In the genomic region with DNA sequence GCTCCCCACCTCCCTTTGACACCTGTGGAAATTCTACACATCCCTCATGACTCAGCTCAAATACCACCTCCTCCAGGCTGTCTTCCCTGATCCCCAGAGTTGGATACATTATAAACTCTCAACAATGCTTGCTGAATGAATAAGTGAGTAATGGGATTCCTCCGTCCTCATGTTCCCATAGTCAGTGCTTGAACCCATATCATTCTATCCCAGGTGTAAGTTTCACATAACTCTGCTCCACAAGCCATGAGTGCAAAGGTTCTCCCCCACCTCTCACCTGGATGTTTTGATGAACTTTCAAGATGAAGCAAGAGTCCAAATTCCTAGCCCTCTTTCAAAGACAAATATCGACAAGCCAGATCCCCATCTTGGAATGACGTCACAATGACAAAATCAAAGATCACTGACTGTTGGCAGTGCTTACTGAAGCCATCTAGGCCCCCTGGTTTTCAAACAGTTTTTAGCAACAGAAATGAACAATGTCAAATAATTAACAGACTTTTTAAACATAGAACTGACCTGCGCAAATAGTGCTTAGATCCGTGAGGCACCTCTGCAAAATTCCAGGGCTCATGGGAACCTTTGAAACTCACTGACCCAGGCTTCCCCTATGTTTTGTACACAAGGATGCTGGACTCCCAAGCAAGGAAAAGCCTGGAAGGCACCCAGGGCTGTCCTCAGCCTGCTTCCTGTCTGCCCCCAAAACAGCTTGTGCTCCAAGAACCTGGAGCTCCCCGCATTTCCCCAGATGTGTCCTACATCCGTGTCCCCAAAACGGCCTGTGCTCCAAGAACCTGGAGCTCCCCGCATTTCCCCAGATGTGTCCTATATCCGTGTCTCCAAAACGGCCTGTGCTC, we compare ENCODE assay signal across 1 cellular context.
TF ChIP-seq lines count a peak whose summit lies in the region.

No MANE protein-coding gene starts in this region.

TF ChIP-seq in HepG2, 621 proteins besides CTCF, POLR2A, EP300 and RAD21 (continued from another document and continues in another):
- TF ChIP-seq RXRB (CRISPR knock-in tag; IDR thresholded peaks at IDR 0.05; ENCODE audit: borderline replicate concordance): peak; percentile 90
- TF ChIP-seq MTA1 (CRISPR knock-in tag; IDR thresholded peaks at IDR 0.05; ENCODE audit: borderline replicate concordance): no peak
- TF ChIP-seq CBX2 (IDR thresholded peaks at IDR 0.05; ENCODE audit: low read depth, low read length): no peak
- no peak for TF ChIP-seq CBX2 (CRISPR knock-in tag; IDR thresholded peaks at IDR 0.05; ENCODE audit: low read depth)
- no peak for TF ChIP-seq ZNF619 (CRISPR knock-in tag; IDR thresholded peaks at IDR 0.05)
- TF ChIP-seq, protein P1, sequence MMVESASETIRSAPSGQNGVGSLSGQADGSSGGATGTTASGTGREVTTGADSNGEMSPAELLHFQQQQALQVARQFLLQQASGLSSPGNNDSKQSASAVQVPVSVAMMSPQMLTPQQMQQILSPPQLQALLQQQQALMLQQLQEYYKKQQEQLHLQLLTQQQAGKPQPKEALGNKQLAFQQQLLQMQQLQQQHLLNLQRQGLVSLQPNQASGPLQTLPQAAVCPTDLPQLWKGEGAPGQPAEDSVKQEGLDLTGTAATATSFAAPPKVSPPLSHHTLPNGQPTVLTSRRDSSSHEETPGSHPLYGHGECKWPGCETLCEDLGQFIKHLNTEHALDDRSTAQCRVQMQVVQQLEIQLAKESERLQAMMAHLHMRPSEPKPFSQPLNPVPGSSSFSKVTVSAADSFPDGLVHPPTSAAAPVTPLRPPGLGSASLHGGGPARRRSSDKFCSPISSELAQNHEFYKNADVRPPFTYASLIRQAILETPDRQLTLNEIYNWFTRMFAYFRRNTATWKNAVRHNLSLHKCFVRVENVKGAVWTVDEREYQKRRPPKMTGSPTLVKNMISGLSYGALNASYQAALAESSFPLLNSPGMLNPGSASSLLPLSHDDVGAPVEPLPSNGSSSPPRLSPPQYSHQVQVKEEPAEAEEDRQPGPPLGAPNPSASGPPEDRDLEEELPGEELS (CRISPR knock-in tag; IDR thresholded peaks at IDR 0.05): peak; percentile 94
- TF ChIP-seq, protein P2, sequence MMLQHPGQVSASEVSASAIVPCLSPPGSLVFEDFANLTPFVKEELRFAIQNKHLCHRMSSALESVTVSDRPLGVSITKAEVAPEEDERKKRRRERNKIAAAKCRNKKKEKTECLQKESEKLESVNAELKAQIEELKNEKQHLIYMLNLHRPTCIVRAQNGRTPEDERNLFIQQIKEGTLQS (CRISPR knock-in tag; IDR thresholded peaks at IDR 0.05): peak; percentile 74; the same call in 1 of the 2 replicates
- no peak for TF ChIP-seq FOXM1 (CRISPR knock-in tag; IDR thresholded peaks at IDR 0.05)
- TF ChIP-seq ZNF44 (CRISPR knock-in tag; IDR thresholded peaks at IDR 0.05): no peak
- no peak for TF ChIP-seq ZFP62 (CRISPR knock-in tag; IDR thresholded peaks at IDR 0.05)
- peak; percentile 55; the same call in 1 of the 2 replicates for TF ChIP-seq ZFP1 (CRISPR knock-in tag; IDR thresholded peaks at IDR 0.05)
- TF ChIP-seq TBP (CRISPR knock-in tag; IDR thresholded peaks at IDR 0.05): no peak
- no peak for TF ChIP-seq GABPB1 (CRISPR knock-in tag; IDR thresholded peaks at IDR 0.05)
- TF ChIP-seq MTA3 (CRISPR knock-in tag; IDR thresholded peaks at IDR 0.05): no peak
- no peak for TF ChIP-seq RBFOX2 (IDR thresholded peaks at IDR 0.05; ENCODE audit: low read depth, low read length)
- TF ChIP-seq ZNF564 (CRISPR knock-in tag; IDR thresholded peaks at IDR 0.05): peak; percentile 72
- TF ChIP-seq ZNF746 (CRISPR knock-in tag; IDR thresholded peaks at IDR 0.05): peak; percentile 70; the same call in 1 of the 2 replicates
- TF ChIP-seq TRIM24 (CRISPR knock-in tag; IDR thresholded peaks at IDR 0.05): no peak; the same call in 1 of the 2 replicates
- peak; percentile 98 for TF ChIP-seq ZBTB21 (CRISPR knock-in tag; IDR thresholded peaks at IDR 0.05)
- no peak for TF ChIP-seq THAP8 (CRISPR knock-in tag; IDR thresholded peaks at IDR 0.05; ENCODE audit: borderline replicate concordance)
- TF ChIP-seq, protein P3, sequence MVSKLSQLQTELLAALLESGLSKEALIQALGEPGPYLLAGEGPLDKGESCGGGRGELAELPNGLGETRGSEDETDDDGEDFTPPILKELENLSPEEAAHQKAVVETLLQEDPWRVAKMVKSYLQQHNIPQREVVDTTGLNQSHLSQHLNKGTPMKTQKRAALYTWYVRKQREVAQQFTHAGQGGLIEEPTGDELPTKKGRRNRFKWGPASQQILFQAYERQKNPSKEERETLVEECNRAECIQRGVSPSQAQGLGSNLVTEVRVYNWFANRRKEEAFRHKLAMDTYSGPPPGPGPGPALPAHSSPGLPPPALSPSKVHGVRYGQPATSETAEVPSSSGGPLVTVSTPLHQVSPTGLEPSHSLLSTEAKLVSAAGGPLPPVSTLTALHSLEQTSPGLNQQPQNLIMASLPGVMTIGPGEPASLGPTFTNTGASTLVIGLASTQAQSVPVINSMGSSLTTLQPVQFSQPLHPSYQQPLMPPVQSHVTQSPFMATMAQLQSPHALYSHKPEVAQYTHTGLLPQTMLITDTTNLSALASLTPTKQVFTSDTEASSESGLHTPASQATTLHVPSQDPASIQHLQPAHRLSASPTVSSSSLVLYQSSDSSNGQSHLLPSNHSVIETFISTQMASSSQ (IDR thresholded peaks at IDR 0.05; ENCODE audit: low read depth): peak; percentile 93
- TF ChIP-seq, protein P3 (CRISPR knock-in tag; IDR thresholded peaks at IDR 0.05; ENCODE audit: borderline replicate concordance): peak; percentile 89
- no peak for TF ChIP-seq ZNF329 (CRISPR knock-in tag; IDR thresholded peaks at IDR 0.05; ENCODE audit: low read depth)
- peak; percentile 52 for TF ChIP-seq YY1 (IDR thresholded peaks at IDR 0.05; ENCODE audit: insufficient read depth, insufficient replicate concordance, low read depth, low read length)
- no peak for TF ChIP-seq ZFYVE20 (CRISPR knock-in tag; IDR thresholded peaks at IDR 0.05; ENCODE audit: borderline replicate concordance, low read depth)
- TF ChIP-seq PHF8 (CRISPR knock-in tag; IDR thresholded peaks at IDR 0.05): no peak
- TF ChIP-seq ZNF776 (CRISPR knock-in tag; IDR thresholded peaks at IDR 0.05): no peak
- no peak for TF ChIP-seq SMAD9 (CRISPR knock-in tag; IDR thresholded peaks at IDR 0.05)
- peak; percentile 27; the same call in 1 of the 2 replicates for TF ChIP-seq MED13 (CRISPR knock-in tag; IDR thresholded peaks at IDR 0.05)
- TF ChIP-seq DBP (CRISPR knock-in tag; IDR thresholded peaks at IDR 0.05; ENCODE audit: not compliant biosample characterization): no peak
- TF ChIP-seq, protein P4, sequence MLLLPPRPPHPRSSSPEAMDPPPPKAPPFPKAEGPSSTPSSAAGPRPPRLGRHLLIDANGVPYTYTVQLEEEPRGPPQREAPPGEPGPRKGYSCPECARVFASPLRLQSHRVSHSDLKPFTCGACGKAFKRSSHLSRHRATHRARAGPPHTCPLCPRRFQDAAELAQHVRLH (CRISPR knock-in tag; IDR thresholded peaks at IDR 0.05; ENCODE audit: borderline replicate concordance, low read depth): no peak
- TF ChIP-seq ZSCAN12 (CRISPR knock-in tag; IDR thresholded peaks at IDR 0.05): no peak
- TF ChIP-seq NCOR1 (IDR thresholded peaks at IDR 0.05; ENCODE audit: borderline replicate concordance, low read length): peak; percentile 100
- no peak for TF ChIP-seq BRD4 (CRISPR knock-in tag; IDR thresholded peaks at IDR 0.05)
- TF ChIP-seq PHF5A (CRISPR knock-in tag; IDR thresholded peaks at IDR 0.05; ENCODE audit: low read depth, unreplicated experiment): no peak
- peak; percentile 90 for TF ChIP-seq AHDC1 (CRISPR knock-in tag; IDR thresholded peaks at IDR 0.05; ENCODE audit: borderline replicate concordance)
- TF ChIP-seq, protein P5, sequence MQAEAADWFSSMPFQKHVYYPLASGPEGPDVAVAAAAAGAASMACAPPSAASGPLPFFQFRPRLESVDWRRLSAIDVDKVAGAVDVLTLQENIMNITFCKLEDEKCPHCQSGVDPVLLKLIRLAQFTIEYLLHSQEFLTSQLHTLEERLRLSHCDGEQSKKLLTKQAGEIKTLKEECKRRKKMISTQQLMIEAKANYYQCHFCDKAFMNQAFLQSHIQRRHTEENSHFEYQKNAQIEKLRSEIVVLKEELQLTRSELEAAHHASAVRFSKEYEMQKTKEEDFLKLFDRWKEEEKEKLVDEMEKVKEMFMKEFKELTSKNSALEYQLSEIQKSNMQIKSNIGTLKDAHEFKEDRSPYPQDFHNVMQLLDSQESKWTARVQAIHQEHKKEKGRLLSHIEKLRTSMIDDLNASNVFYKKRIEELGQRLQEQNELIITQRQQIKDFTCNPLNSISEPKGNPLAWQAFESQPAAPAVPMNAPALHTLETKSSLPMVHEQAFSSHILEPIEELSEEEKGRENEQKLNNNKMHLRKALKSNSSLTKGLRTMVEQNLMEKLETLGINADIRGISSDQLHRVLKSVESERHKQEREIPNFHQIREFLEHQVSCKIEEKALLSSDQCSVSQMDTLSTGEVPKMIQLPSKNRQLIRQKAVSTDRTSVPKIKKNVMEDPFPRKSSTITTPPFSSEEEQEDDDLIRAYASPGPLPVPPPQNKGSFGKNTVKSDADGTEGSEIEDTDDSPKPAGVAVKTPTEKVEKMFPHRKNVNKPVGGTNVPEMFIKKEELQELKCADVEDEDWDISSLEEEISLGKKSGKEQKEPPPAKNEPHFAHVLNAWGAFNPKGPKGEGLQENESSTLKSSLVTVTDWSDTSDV (CRISPR knock-in tag; IDR thresholded peaks at IDR 0.05): no peak
- TF ChIP-seq TMF1 (CRISPR knock-in tag; IDR thresholded peaks at IDR 0.05; ENCODE audit: low read depth): no peak
- TF ChIP-seq ZBTB7B (CRISPR knock-in tag; IDR thresholded peaks at IDR 0.05): no peak
- TF ChIP-seq ZKSCAN1 (IDR thresholded peaks at IDR 0.05; ENCODE audit: low read length): peak; percentile 14; the same call in 1 of the 2 replicates
- TF ChIP-seq ZNF460 (CRISPR knock-in tag; IDR thresholded peaks at IDR 0.05; ENCODE audit: borderline replicate concordance): no peak; the same call in 1 of the 2 replicates
- no peak for TF ChIP-seq ZNF790 (CRISPR knock-in tag; IDR thresholded peaks at IDR 0.05; ENCODE audit: borderline replicate concordance)
- TF ChIP-seq HHEX (CRISPR knock-in tag; IDR thresholded peaks at IDR 0.05): no peak; the same call in 1 of the 2 replicates
- no peak for TF ChIP-seq DNMT1 (CRISPR knock-in tag; IDR thresholded peaks at IDR 0.05)
- no peak for TF ChIP-seq SMAD1 (CRISPR knock-in tag; IDR thresholded peaks at IDR 0.05; ENCODE audit: borderline replicate concordance, low read depth)
- TF ChIP-seq TSC22D2 (CRISPR knock-in tag; IDR thresholded peaks at IDR 0.05; ENCODE audit: borderline replicate concordance): 0 out of 2 replicates have a peak, but pooled peaks have one; percentile 30
- TF ChIP-seq CBX1 (IDR thresholded peaks at IDR 0.05; ENCODE audit: low read depth): no peak
- no peak; the same call in 1 of the 2 replicates for TF ChIP-seq ZNF607 (CRISPR knock-in tag; IDR thresholded peaks at IDR 0.05; ENCODE audit: borderline replicate concordance)
- TF ChIP-seq ZNF121 (CRISPR knock-in tag; IDR thresholded peaks at IDR 0.05): no peak; the same call in 1 of the 2 replicates
